In genomic region chr10:13706175-13706574, GRCh38 we compare ENCODE assay signal across 12 cellular contexts.
DNase-seq lines count a peak whose midpoint lies in the region; ATAC-seq, FAIRE-seq and TF ChIP-seq lines count a peak whose summit lies in the region.
"Had no signal": no experiment of that assay in that cellular context is flagged by ENCODE, and none has a peak within 500 bp of the region (broad histone marks: within the 10 kb centered on the region; RNA-seq: fewer than 3 reads in every experiment).

No MANE protein-coding gene starts in this region.

- no peak for ATAC-seq in GM19351 (IDR thresholded peaks at IDR 0.05; ENCODE audit: unreplicated experiment)

- DNase-seq in astrocyte of the spinal cord (ENCODE audit: low read depth, low spot score) (no peak), sigmoid colon (no peak), GM12891 (ENCODE audit: insufficient read length, low spot score) (no peak), posterior vena cava (ENCODE audit: low spot score) (no peak)
- no peak for DNase-seq in activated T-helper 1 cell treated with anti-CD3 and anti-CD28 coated beads, Interleukin-12 subunit alpha, Interleukin-12 subunit beta, Interleukin-2, Interleukin-4 antibody, amounts not matched to agents 30 ng/mL and 10 ng/mL and 1 ng/mL, durations not matched to agents 14 hours and 24 hours and 36 hours (ENCODE audit: low spot score)
- DNase-seq: activated CD4-positive, alpha-beta T cell treated with anti-CD3 and anti-CD28 coated beads, Interleukin-2, amount 50 U/mL, for 1 hour; amniotic stem cell; hypothalamus; SIG-M5 had no signal

- peaks cover 30% of the 10 kb centered on the region for H3K27me3 Mint-ChIP-seq in activated T-helper 1 cell treated with anti-CD3 and anti-CD28 coated beads, Interleukin-12 subunit alpha, Interleukin-12 subunit beta, Interleukin-2, Interleukin-4 antibody, amounts not matched to agents 30 ng/mL and 10 ng/mL and 1 ng/mL, durations not matched to agents 14 hours and 24 hours and 36 hours (ENCODE audit: insufficient read depth)

- 50 to 70% methylated on average over 4 of the region's 4 CpGs for WGBS in sigmoid colon, 2 donors

- H3K36me3 Mint-ChIP-seq in activated T-helper 1 cell treated with anti-CD3 and anti-CD28 coated beads, Interleukin-12 subunit alpha, Interleukin-12 subunit beta, Interleukin-2, Interleukin-4 antibody, amounts not matched to agents 30 ng/mL and 10 ng/mL and 1 ng/mL, durations not matched to agents 14 hours and 24 hours and 36 hours (ENCODE audit: low read depth): no peaks in the 10 kb centered on the region

- no peak for TF ChIP-seq POLR2A in sigmoid colon (IDR thresholded peaks at IDR 0.05)
- TF ChIP-seq POLR2A in GM12891 (IDR thresholded peaks at IDR 0.05; ENCODE audit: low read depth, low read length): no peak

- H3K27ac Mint-ChIP-seq in activated T-helper 1 cell treated with anti-CD3 and anti-CD28 coated beads, Interleukin-12 subunit alpha, Interleukin-12 subunit beta, Interleukin-2, Interleukin-4 antibody, amounts not matched to agents 30 ng/mL and 10 ng/mL and 1 ng/mL, durations not matched to agents 14 hours and 24 hours and 36 hours: no peak overlapping the region

- peaks cover 42% of the 10 kb centered on the region for H3K4me1 ChIP-seq in iPS-18a (ENCODE audit: control insufficient read depth, low read depth, low read length)
- H3K4me1 ChIP-seq in sigmoid colon: peaks cover 0 to 66% (median 56%) of the 10 kb centered on the region in 4 donors

- H3K36me3 ChIP-seq in iPS-18a (ENCODE audit: control insufficient read depth, low read depth, low read length): peaks cover 6% of the 10 kb centered on the region
- peaks cover 0 to 3% (median 0%) of the 10 kb centered on the region in 4 donors for H3K36me3 ChIP-seq in sigmoid colon

- intact Hi-C loops in sigmoid colon (cut with DNase I): no loop called here
- intact Hi-C loops in activated T-helper 1 cell treated with anti-CD3 and anti-CD28 coated beads, Interleukin-12 subunit alpha, Interleukin-12 subunit beta, Interleukin-2, Interleukin-4 antibody, amounts not matched to agents 30 ng/mL and 10 ng/mL and 1 ng/mL, durations not matched to agents 14 hours and 24 hours and 36 hours (cut with micrococcal nuclease): no loop called here
- intact Hi-C loops in posterior vena cava (cut with DNase I): no loop called here

- H3K27ac ChIP-seq in iPS-18a (ENCODE audit: low read length) (peak overlapping the region; percentile 38), sigmoid colon (peak overlapping the region in 3 of 4 donors; percentile 71 to 72 (median 72))

- no peak for FAIRE-seq in GM12891 (lab: Jason Lieb, UNC)

- H3K9me3 ChIP-seq in iPS-18a (ENCODE audit: control insufficient read depth, low read depth, low read length) (no peaks in the 10 kb centered on the region), sigmoid colon (no peaks in the 10 kb centered on the region)

- H3K4me3 Mint-ChIP-seq in activated T-helper 1 cell treated with anti-CD3 and anti-CD28 coated beads, Interleukin-12 subunit alpha, Interleukin-12 subunit beta, Interleukin-2, Interleukin-4 antibody, amounts not matched to agents 30 ng/mL and 10 ng/mL and 1 ng/mL, durations not matched to agents 14 hours and 24 hours and 36 hours: no peak overlapping the region

- H3K9ac ChIP-seq in iPS-18a (ENCODE audit: low read length): peak overlapping the region; percentile 65

- H3K27me3 ChIP-seq in iPS-18a (ENCODE audit: control insufficient read depth, insufficient read depth, low read length) (no peaks in the 10 kb centered on the region), sigmoid colon (no peaks in the 10 kb centered on the region)

- TF ChIP-seq EP300 in sigmoid colon (IDR thresholded peaks at IDR 0.05): no peak

- H3K9me3 Mint-ChIP-seq in activated T-helper 1 cell treated with anti-CD3 and anti-CD28 coated beads, Interleukin-12 subunit alpha, Interleukin-12 subunit beta, Interleukin-2, Interleukin-4 antibody, amounts not matched to agents 30 ng/mL and 10 ng/mL and 1 ng/mL, durations not matched to agents 14 hours and 24 hours and 36 hours: no peaks in the 10 kb centered on the region

- in situ Hi-C loops in astrocyte of the spinal cord (cut with HindIII; ENCODE audit: low sequenced_read_pairs): no loop called here

- TF ChIP-seq CTCF in GM12875 (IDR thresholded peaks at IDR 0.05; ENCODE audit: borderline replicate concordance, insufficient read depth, low read depth, low read length) (no peak), astrocyte of the spinal cord (IDR thresholded peaks at IDR 0.05; ENCODE audit: low read depth, low read length) (no peak), sigmoid colon (IDR thresholded peaks at IDR 0.05) (no peak)

- H3K4me3 ChIP-seq in GM12875 (ENCODE audit: low read depth, low read length) (peak overlapping the region; percentile 88), astrocyte of the spinal cord (ENCODE audit: low read depth, low read length) (peak overlapping the region; percentile 54), iPS-18a (ENCODE audit: low read length) (peak overlapping the region; percentile 66), sigmoid colon (peak overlapping the region; percentile 17 to 61 (median 55))

- H3K4me1 Mint-ChIP-seq in activated T-helper 1 cell treated with anti-CD3 and anti-CD28 coated beads, Interleukin-12 subunit alpha, Interleukin-12 subunit beta, Interleukin-2, Interleukin-4 antibody, amounts not matched to agents 30 ng/mL and 10 ng/mL and 1 ng/mL, durations not matched to agents 14 hours and 24 hours and 36 hours (ENCODE audit: low read depth): peaks cover 20% of the 10 kb centered on the region

TF ChIP-seq in GM12891, 5 proteins besides CTCF, POLR2A, EP300 and RAD21:
- TF ChIP-seq POLR2AphosphoS5 (IDR thresholded peaks at IDR 0.05; ENCODE audit: low read depth, low read length): no peak
- TF ChIP-seq POU2F2 (IDR thresholded peaks at IDR 0.05; ENCODE audit: low read depth, low read length): no peak
- no peak for TF ChIP-seq PAX5 (IDR thresholded peaks at IDR 0.05; ENCODE audit: insufficient read depth, low read length, severe bottlenecking)
- no peak for TF ChIP-seq SPI1 (IDR thresholded peaks at IDR 0.05; ENCODE audit: low read depth, low read length)
- no peak for TF ChIP-seq TAF1 (IDR thresholded peaks at IDR 0.05; ENCODE audit: low read depth, low read length)
